ENCODE assay signal across 9 cellular contexts in genomic region chr3:38627956-38628355, GRCh38. TPM values are rescaled to one million over a fixed set of nuclear protein-coding genes. Genes with fewer than 3 reads are reported as not detected.
DNase-seq lines count a peak whose midpoint lies in the region; ATAC-seq and TF ChIP-seq lines count a peak whose summit lies in the region.
"Had no signal": no experiment of that assay in that cellular context is flagged by ENCODE, and none has a peak within 500 bp of the region (broad histone marks: within the 10 kb centered on the region; RNA-seq: fewer than 3 reads in every experiment).

No MANE protein-coding gene starts in this region.

- H3K36me3 ChIP-seq in SJCRH30: peaks cover 2% of the 10 kb centered on the region; the same call in 1 of the 2 replicates

- H3K4me3 Mint-ChIP-seq in CD14-positive monocyte: no peak overlapping the region

- H3K27me3 Mint-ChIP-seq in CD14-positive monocyte (ENCODE audit: low read depth in 3 of 3): peaks cover 4 to 8% (median 5%) of the 10 kb centered on the region in 3 donors

- DNase-seq in CD14-positive monocyte (ENCODE audit: low spot score): no peak
- DNase-seq in GM13976 (ENCODE audit: low spot score): peak; percentile 65
- peak; percentile 22 to 32 for DNase-seq in SJCRH30
- DNase-seq in fibroblast of pulmonary artery (ENCODE audit: low read depth): peak; percentile 9
- no peak for DNase-seq in pons (ENCODE audit: low spot score)
- no peak for DNase-seq in NK-92 (lab: John Stamatoyannopoulos, UW; ENCODE audit: unreplicated experiment)
- DNase-seq: effector memory CD4-positive, alpha-beta T cell had no signal

- H3K27me3 ChIP-seq in SJCRH30: no peaks in the 10 kb centered on the region

- in situ Hi-C loops in GM13976 (cut with MboI; ENCODE audit: low sequenced_read_pairs, unreplicated experiment): no loop called here

- intact Hi-C loops in CD14-positive monocyte (cut with micrococcal nuclease): no loop called here

- no peaks in the 10 kb centered on the region for H3K36me3 Mint-ChIP-seq in CD14-positive monocyte

- peaks cover 0 to 7% (median 2%) of the 10 kb centered on the region in 7 donors for H3K9me3 Mint-ChIP-seq in CD14-positive monocyte

- no peak overlapping the region for H3K27ac Mint-ChIP-seq in CD14-positive monocyte

- peaks cover 3% of the 10 kb centered on the region for H3K4me1 Mint-ChIP-seq in CD14-positive monocyte

- H3K4me3 ChIP-seq in SJCRH30: no peak overlapping the region
- H3K4me3 ChIP-seq in fibroblast of pulmonary artery (replicated peaks; ENCODE audit: low read depth, low read length): no peak overlapping the region

- no peak overlapping the region for H3K27ac ChIP-seq in SJCRH30

- TF ChIP-seq CTCF in CD14-positive monocyte (IDR thresholded peaks at IDR 0.05) (peak; percentile 13), GM13976 (IDR thresholded peaks at IDR 0.05; ENCODE audit: borderline replicate concordance, control extremely low read depth, extremely low read depth, insufficient read depth, missing control alignments) (peak; percentile 33), fibroblast of pulmonary artery (IDR thresholded peaks at IDR 0.05; ENCODE audit: low read length, missing control alignments) (peak; percentile 45)

- peaks cover 3% of the 10 kb centered on the region for H3K4me1 ChIP-seq in SJCRH30

- no peaks in the 10 kb centered on the region for H3K9me3 ChIP-seq in SJCRH30 (replicated peaks)

- ATAC-seq in HG03108 (IDR thresholded peaks at IDR 0.05; ENCODE audit: unreplicated experiment) (no peak), HG03095 (IDR thresholded peaks at IDR 0.05; ENCODE audit: unreplicated experiment) (no peak)

RNA-seq across cellular contexts. Expression of gene SCN5A, which starts 21.5 kb away (rescaled TPM):
- not detected for polyA plus RNA-seq in CD14-positive monocyte
- 13.1 and 15.2 TPM in 2 replicates for total RNA-seq in SJCRH30 (2014; rRNA removed; shearing (Covaris generic))

Comparison
In these comparisons a context has a peak if more than half of its experiments do, and no peak if none do; other contexts are left out.
1. DNase-seq: peak in GM13976 (single experiment), SJCRH30 (2 of 2) and fibroblast of pulmonary artery (single experiment); none in CD14-positive monocyte (single experiment), pons (single experiment) and NK-92 (single experiment).
2. Peak in every context shown above with its lines, with median percentiles within 50 percentile points of each other: CTCF ChIP-seq.